Comparison of ENCODE assay signal across 22 cellular contexts in the genomic region with DNA sequence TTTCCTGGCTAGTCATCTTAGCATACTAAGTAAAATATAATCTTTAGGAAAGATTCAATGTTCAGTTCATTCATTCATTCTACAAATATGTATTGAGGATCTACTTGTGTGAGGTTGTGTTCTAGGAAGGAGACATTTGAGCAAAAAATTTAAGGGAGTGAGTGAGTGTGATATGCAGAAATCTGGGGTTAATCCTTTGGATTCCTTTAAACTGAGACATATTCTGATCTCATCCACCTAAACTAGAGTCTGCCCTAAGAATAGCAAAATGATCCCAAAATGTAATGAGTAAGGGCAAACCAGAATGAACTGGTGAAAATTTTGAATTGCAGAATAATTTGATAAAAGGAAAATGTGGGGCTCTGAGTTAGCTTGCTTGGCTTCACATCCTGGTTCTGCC. TPM values are rescaled to one million over a fixed set of nuclear protein-coding genes. Genes with fewer than 3 reads are reported as not detected.
DNase-seq lines count a peak whose midpoint lies in the region; ATAC-seq and TF ChIP-seq lines count a peak whose summit lies in the region.
"Had no signal": no experiment of that assay in that cellular context is flagged by ENCODE, and none has a peak within 500 bp of the region (broad histone marks: within the 10 kb centered on the region; RNA-seq: fewer than 3 reads in every experiment).

No MANE protein-coding gene starts in this region.

- H3K36me3 ChIP-seq in fibroblast of lung (ENCODE audit: control insufficient read depth, insufficient read depth, low read length) (no peaks in the 10 kb centered on the region), osteoblast (ENCODE audit: insufficient read depth, low read length) (no peaks in the 10 kb centered on the region), vagina (no peaks in the 10 kb centered on the region)
- H3K36me3 ChIP-seq: gastroesophageal sphincter, transverse colon had no signal

- H3K4me1 ChIP-seq in fibroblast of lung (ENCODE audit: control insufficient read depth, extremely low read depth, insufficient read depth, low read length) (peaks cover 5% of the 10 kb centered on the region), osteoblast (ENCODE audit: insufficient read depth, low read length) (peaks cover 17% of the 10 kb centered on the region), vagina (no peaks in the 10 kb centered on the region), right cardiac atrium (ENCODE audit: control insufficient read depth, insufficient read depth, low read length) (no peaks in the 10 kb centered on the region)
- H3K4me1 ChIP-seq: gastroesophageal sphincter, transverse colon had no signal

- no peaks in the 10 kb centered on the region for H4K20me1 ChIP-seq in fibroblast of lung (ENCODE audit: control insufficient read depth, extremely low read depth, insufficient read depth, low read length)
- H4K20me1 ChIP-seq in osteoblast (ENCODE audit: insufficient read depth, low read length), result no peaks in the 10 kb centered on the region

- no peak for TF ChIP-seq POLR2A in vagina (IDR thresholded peaks at IDR 0.05)

- H3K4me3 ChIP-seq in fibroblast of lung (replicated peaks in 1 of 4; ENCODE audit: control extremely low read depth in 1 of 4, insufficient read depth in 1 of 4, low read depth in 3 of 4, low read length in 4 of 4), result no peak overlapping the region
- no peak overlapping the region for H3K4me3 ChIP-seq in osteoblast (ENCODE audit: insufficient read depth, low read length)
- H3K4me3 ChIP-seq in vagina, result no peak overlapping the region
- H3K4me3 ChIP-seq in right cardiac atrium (ENCODE audit: low read length), result no peak overlapping the region
- H3K4me3 ChIP-seq: dorsolateral prefrontal cortex, gastroesophageal sphincter, transverse colon had no signal

- H3K79me2 ChIP-seq in fibroblast of lung (ENCODE audit: control insufficient read depth, insufficient read depth, low read length) (no peaks in the 10 kb centered on the region), osteoblast (ENCODE audit: insufficient read depth, low read length) (no peaks in the 10 kb centered on the region)

- H3K9ac ChIP-seq in fibroblast of lung (ENCODE audit: insufficient read depth, low read length), result no peak overlapping the region

- DNase-seq in Daoy (ENCODE audit: low read depth) (peak; percentile 30), RKO (ENCODE audit: low spot score) (peak; percentile 35), fibroblast of lung (ENCODE audit: low read depth in 2 of 2) (peak; percentile 54 to 87), osteoblast (ENCODE audit: insufficient read length, low spot score, missing footprints) (peak; percentile 88), NOMO-1 treated with DMSO at 0.1 percent for 48 hours (lab: John Stamatoyannopoulos, UW; ENCODE audit: unreplicated experiment) (no peak), vagina (ENCODE audit: extremely low spot score in 2 of 2) (no peak), right cardiac atrium (no peak)
- DNase-seq: activated CD4-positive, alpha-beta memory T cell treated with anti-CD3 and anti-CD28 coated beads for 36 hours; amygdala; CD4-positive, CD25-positive, alpha-beta regulatory T cell; dorsolateral prefrontal cortex; immature natural killer cell; Kasumi-1; NCI-H1436; stimulated activated CD4-positive, alpha-beta T cell treated with anti-CD3 and anti-CD28 coated beads, Interleukin-4, amount 100 ng/mL, for 1 hour; transverse colon had no signal

- H3K4me2 ChIP-seq in fibroblast of lung (ENCODE audit: extremely low read depth, insufficient read depth, low read length), result peak overlapping the region; percentile 15
- no peak overlapping the region for H3K4me2 ChIP-seq in osteoblast (ENCODE audit: insufficient read depth, low read length)

- H2AFZ ChIP-seq in fibroblast of lung (ENCODE audit: low read length) (no peak overlapping the region), osteoblast (ENCODE audit: low read length) (no peak overlapping the region)

- H3K9me3 ChIP-seq in fibroblast of lung (ENCODE audit: control insufficient read depth, insufficient read depth, low read depth, low read length), result no peaks in the 10 kb centered on the region
- H3K9me3 ChIP-seq in osteoblast (ENCODE audit: low read depth, low read length), result no peaks in the 10 kb centered on the region
- H3K9me3 ChIP-seq in vagina, result no peaks in the 10 kb centered on the region
- no peaks in the 10 kb centered on the region for H3K9me3 ChIP-seq in right cardiac atrium (ENCODE audit: control insufficient read depth, low read length)
- H3K9me3 ChIP-seq: gastroesophageal sphincter, transverse colon had no signal

- no peak overlapping the region for H3K27ac ChIP-seq in fibroblast of lung (ENCODE audit: insufficient read depth, low read length)
- peak overlapping the region; percentile 74 for H3K27ac ChIP-seq in osteoblast (ENCODE audit: low read depth, low read length)
- H3K27ac ChIP-seq in vagina, result no peak overlapping the region
- no peak overlapping the region for H3K27ac ChIP-seq in right cardiac atrium (ENCODE audit: low read length)
- H3K27ac ChIP-seq: dorsolateral prefrontal cortex, gastroesophageal sphincter, transverse colon had no signal

- TF ChIP-seq CTCF in fibroblast of lung (conservative IDR thresholded peaks at IDR 0.05 in 1 of 2, IDR thresholded peaks at IDR 0.05 in 1 of 2; ENCODE audit: low read depth in 1 of 2, low read length in 2 of 2), result no peak
- TF ChIP-seq CTCF in osteoblast (IDR thresholded peaks at IDR 0.05; ENCODE audit: extremely low read depth, low read depth, low read length), result no peak
- TF ChIP-seq CTCF in vagina (IDR thresholded peaks at IDR 0.05), result no peak

- H3K27me3 ChIP-seq in fibroblast of lung (ENCODE audit: control insufficient read depth, insufficient read depth, low read length) (no peaks in the 10 kb centered on the region), osteoblast (ENCODE audit: insufficient read depth, low read length) (no peaks in the 10 kb centered on the region), vagina (no peaks in the 10 kb centered on the region), right cardiac atrium (ENCODE audit: control insufficient read depth, insufficient read depth) (no peaks in the 10 kb centered on the region)
- H3K27me3 ChIP-seq: dorsolateral prefrontal cortex, gastroesophageal sphincter, transverse colon had no signal

- intact Hi-C loops in vagina (cut with DNase I), result no loop called here
- intact Hi-C loops in right cardiac atrium (cut with DNase I), result no loop called here

- ATAC-seq in right cardiac atrium (no peak), HG03439 (IDR thresholded peaks at IDR 0.05; ENCODE audit: unreplicated experiment) (no peak)
- ATAC-seq: gastroesophageal sphincter, sciatic nerve had no signal

RNA-seq across cellular contexts. Expression of a gene that starts 8.6 kb away (rescaled TPM):
- not detected in 2 replicates for total RNA-seq in Daoy (2014; rRNA removed; shearing (Covaris generic))
- total RNA-seq in fibroblast of lung, result not detected in 2 replicates
- not detected in 2 replicates for polyA plus RNA-seq in fibroblast of lung
- polyA plus RNA-seq in fibroblast of lung (2012), result not detected in 2 replicates
- not detected in 2 replicates for polyA minus RNA-seq in fibroblast of lung (ENCODE audit: low replicate concordance)
- total RNA-seq in osteoblast, result not detected in 2 replicates
- not detected for total RNA-seq in vagina
- not detected for total RNA-seq in right cardiac atrium
- polyA plus RNA-seq in right cardiac atrium, result not detected
- total RNA-seq: activated CD4-positive, alpha-beta memory T cell treated with anti-CD3 and anti-CD28 coated beads for 36 hours; activated T-helper 1 cell treated with anti-CD3 and anti-CD28 coated beads, Interleukin-12 subunit alpha, Interleukin-12 subunit beta, Interleukin-2, Interleukin-4 antibody, amounts not matched to agents 30 ng/mL and 10 ng/mL and 1 ng/mL, durations not matched to agents 14 hours and 24 hours and 36 hours; CD4-positive, CD25-positive, alpha-beta regulatory T cell; gastroesophageal sphincter; mesothelial cell of epicardium; NCI-H460; sciatic nerve; transverse colon had no signal
- polyA plus RNA-seq: CD4-positive, CD25-positive, alpha-beta regulatory T cell; immature natural killer cell had no signal

Comparison
In these comparisons a context has a peak if more than half of its experiments do, and no peak if none do; other contexts are left out.
1. DNase-seq: peak in Daoy (single experiment), RKO (single experiment), fibroblast of lung (2 of 2) and osteoblast (single experiment); none in NOMO-1 treated with DMSO at 0.1 percent for 48 hours (single experiment), vagina (0 of 2) and right cardiac atrium (0 of 3).